Comparison of ENCODE assay signal across 8 cellular contexts in genomic region chr11:62439785-62440602, GRCh38. TPM values are rescaled to one million over a fixed set of nuclear protein-coding genes. Genes with fewer than 3 reads are reported as not detected.
DNase-seq lines count a peak whose midpoint lies in the region; ATAC-seq and TF ChIP-seq lines count a peak whose summit lies in the region.
"Had no signal": no experiment of that assay in that cellular context is flagged by ENCODE, and none has a peak within 500 bp of the region (broad histone marks: within the 10 kb centered on the region; RNA-seq: fewer than 3 reads in every experiment).

No MANE protein-coding gene starts in this region.

- TF ChIP-seq POLR2A in uterus (IDR thresholded peaks at IDR 0.05) = no peak

- peaks cover 19% of the 10 kb centered on the region for H3K4me1 Mint-ChIP-seq in endothelial cell (ENCODE audit: unreplicated experiment)
- H3K4me1 Mint-ChIP-seq in nephron = peaks cover 50% of the 10 kb centered on the region

- H3K27me3 Mint-ChIP-seq in endothelial cell (ENCODE audit: unreplicated experiment) = peaks cover 3% of the 10 kb centered on the region
- H3K27me3 Mint-ChIP-seq in nephron (ENCODE audit: low read depth) = peaks cover 3% of the 10 kb centered on the region

- DNase-seq in NCI-H226 (peak; percentile 28), endothelial cell (ENCODE audit: low spot score) (no peak), uterus (peak; percentile 77 to 78), ecto neural progenitor cell (ENCODE audit: low spot score) (no peak), NCI-H128 (lab: John Stamatoyannopoulos, UW; ENCODE audit: unreplicated experiment) (no peak)
- DNase-seq: effector CD8-positive, alpha-beta T cell had no signal

- H3K4me3 Mint-ChIP-seq in endothelial cell (ENCODE audit: unreplicated experiment) (peak overlapping the region; percentile 11), nephron (no peak overlapping the region)

- H3K4me3 ChIP-seq in uterus = no peak overlapping the region

- no peaks in the 10 kb centered on the region for H3K9me3 ChIP-seq in uterus

- no peaks in the 10 kb centered on the region for H3K36me3 Mint-ChIP-seq in endothelial cell (ENCODE audit: low read depth, unreplicated experiment)
- no peaks in the 10 kb centered on the region for H3K36me3 Mint-ChIP-seq in nephron (ENCODE audit: low read depth)

- no peaks in the 10 kb centered on the region for H3K27me3 ChIP-seq in uterus

- H3K4me1 ChIP-seq in uterus = peaks cover 10 to 11% of the 10 kb centered on the region in 2 donors

- peak overlapping the region; percentile 83 to 84 for H3K27ac ChIP-seq in uterus

- no peak for ATAC-seq in HG02642 (IDR thresholded peaks at IDR 0.05; ENCODE audit: poor library complexity, unreplicated experiment)

- no peaks in the 10 kb centered on the region for H3K9me3 Mint-ChIP-seq in endothelial cell (ENCODE audit: unreplicated experiment)
- H3K9me3 Mint-ChIP-seq in nephron = no peaks in the 10 kb centered on the region

- H3K27ac Mint-ChIP-seq in endothelial cell (ENCODE audit: unreplicated experiment) = peak overlapping the region; percentile 86
- H3K27ac Mint-ChIP-seq in nephron = peak overlapping the region; percentile 26 to 95 (median 76)

- no peaks in the 10 kb centered on the region for H3K36me3 ChIP-seq in uterus

- TF ChIP-seq CTCF in endothelial cell (IDR thresholded peaks at IDR 0.05; ENCODE audit: unreplicated experiment) (no peak), nephron (IDR thresholded peaks at IDR 0.05; ENCODE audit: unreplicated experiment in 3 of 3) (no peak), uterus (IDR thresholded peaks at IDR 0.05) (peak in 1 of 4 experiments; percentile 6)

- intact Hi-C loops in uterus (cut with DNase I; ENCODE audit: low total_unique reads) = no loop called here

RNA-seq across cellular contexts. Expression of gene SCGB1A1, which starts 21.2 kb away (rescaled TPM):
- total RNA-seq in endothelial cell (ENCODE audit: unreplicated experiment) = 0.72 TPM
- not detected for total RNA-seq in uterus

Comparison
In these comparisons a context has a peak if more than half of its experiments do, and no peak if none do; other contexts are left out.
1. DNase-seq: peak in NCI-H226 (single experiment) and uterus (2 of 2); none in endothelial cell (single experiment), ecto neural progenitor cell (single experiment) and NCI-H128 (single experiment).